Comparison of ENCODE assay signal across 8 cellular contexts in the genomic region with DNA sequence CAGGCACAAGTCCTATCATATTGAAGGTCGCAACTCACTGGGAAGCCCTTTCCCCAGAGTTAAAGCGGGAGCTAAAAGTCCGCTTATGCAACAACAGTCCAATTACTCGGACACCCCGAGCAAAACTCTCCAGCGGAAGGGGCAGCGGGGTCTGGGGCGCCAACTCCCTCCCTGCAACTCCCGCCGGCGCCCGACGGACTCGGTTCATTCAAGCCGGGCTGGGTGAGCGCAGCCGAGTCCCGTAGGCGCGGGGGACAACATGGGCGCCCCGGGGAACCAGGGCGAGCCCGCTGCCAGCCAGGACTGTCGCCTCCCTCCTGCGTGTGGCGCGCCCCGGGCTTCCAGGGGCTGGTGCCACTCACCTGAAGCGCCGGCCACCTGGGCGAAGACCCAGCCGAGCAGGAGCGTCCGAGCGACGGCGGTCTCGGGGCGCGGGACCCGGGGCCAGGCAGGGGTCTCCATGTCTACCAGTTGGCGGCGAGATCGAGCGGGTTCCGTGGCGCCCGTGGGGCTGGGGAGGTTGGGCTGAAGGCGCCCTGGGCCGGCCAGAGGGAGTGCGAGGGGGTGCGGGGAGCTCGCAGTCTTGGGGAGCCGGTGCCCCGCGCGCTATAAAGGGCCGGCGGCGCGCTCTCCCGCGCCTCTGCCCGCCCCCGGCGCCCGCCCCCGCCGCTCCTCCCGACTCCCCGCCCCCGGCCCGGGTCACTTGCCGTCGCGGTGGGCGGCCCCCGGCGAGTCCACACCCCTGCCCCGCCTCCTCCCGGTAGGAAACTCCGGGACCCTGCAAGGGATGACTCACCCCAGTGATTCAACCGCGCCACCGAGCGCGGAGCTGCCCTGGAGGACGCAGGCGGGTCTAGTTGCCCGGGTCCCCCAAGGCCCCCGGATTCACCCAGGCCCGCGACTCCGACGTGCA. TPM values are rescaled to one million over a fixed set of nuclear protein-coding genes. Genes with fewer than 3 reads are reported as not detected.
DNase-seq lines count a peak whose midpoint lies in the region; ATAC-seq and TF ChIP-seq lines count a peak whose summit lies in the region.

TSS of gene F3 (minus strand) at position 585 of the 913 bp plus-strand sequence. CDS start at position 462, 123 bp downstream.

- H3K4me1 Mint-ChIP-seq in activated naive CD4-positive, alpha-beta T cell treated with anti-CD3 and anti-CD28 coated beads, Interleukin-2, amount 50 U/mL, for 24 hours: peaks cover 22% of the 10 kb centered on the region

- H3K9me3 Mint-ChIP-seq in activated naive CD4-positive, alpha-beta T cell treated with anti-CD3 and anti-CD28 coated beads, Interleukin-2, amount 50 U/mL, for 24 hours: no peaks in the 10 kb centered on the region

- peaks cover 38% of the 10 kb centered on the region for H3K4me1 ChIP-seq in RWPE2 (ENCODE audit: insufficient read depth, poor library complexity, severe bottlenecking)

- no peaks in the 10 kb centered on the region for H3K27me3 ChIP-seq in RWPE2 (ENCODE audit: insufficient read depth, poor library complexity, severe bottlenecking)

- H3K27ac ChIP-seq in RWPE2 (ENCODE audit: poor library complexity, severe bottlenecking) (peak within 1 kb of the TSS; percentile 99), temporal lobe (ENCODE audit: low read depth, low read length) (peak within 1 kb of the TSS; percentile 40)

- no peaks in the 10 kb centered on the region for H3K9me3 ChIP-seq in RWPE2 (ENCODE audit: severe bottlenecking)

- peak; percentile 11 to 91 (median 58) for DNase-seq in C1 segment of cervical spinal cord (lab: John Stamatoyannopoulos, UW)
- peak; percentile 91 for DNase-seq in HK-2 (ENCODE audit: unreplicated experiment)
- peak; percentile 97 for DNase-seq in RWPE2 (ENCODE audit: low spot score)
- DNase-seq in glomerular visceral epithelial cell (ENCODE audit: extremely low spot score): peak; percentile 89
- DNase-seq in omental fat pad (ENCODE audit: low spot score): peak; percentile 77

- ATAC-seq in GM19395 (IDR thresholded peaks at IDR 0.05; ENCODE audit: unreplicated experiment): peak; percentile 82
- ATAC-seq in RWPE2 (ENCODE audit: low read depth): peak; percentile 54
- ATAC-seq in omental fat pad (ENCODE audit: low FRiP score): peak; percentile 94

- no peaks in the 10 kb centered on the region for H3K36me3 Mint-ChIP-seq in activated naive CD4-positive, alpha-beta T cell treated with anti-CD3 and anti-CD28 coated beads, Interleukin-2, amount 50 U/mL, for 24 hours

- peaks cover 53% of the 10 kb centered on the region for H3K27me3 Mint-ChIP-seq in activated naive CD4-positive, alpha-beta T cell treated with anti-CD3 and anti-CD28 coated beads, Interleukin-2, amount 50 U/mL, for 24 hours

- H3K27ac Mint-ChIP-seq in activated naive CD4-positive, alpha-beta T cell treated with anti-CD3 and anti-CD28 coated beads, Interleukin-2, amount 50 U/mL, for 24 hours: no peak within 1 kb of the TSS

- peak; percentile 30 for TF ChIP-seq CTCF in RWPE2 (IDR thresholded peaks at IDR 0.05; ENCODE audit: poor library complexity, severe bottlenecking)
- no peak for TF ChIP-seq CTCF in omental fat pad (IDR thresholded peaks at IDR 0.05)

- H3K4me3 ChIP-seq in RWPE2 (ENCODE audit: severe bottlenecking): peak within 1 kb of the TSS; percentile 90

- H3K4me3 Mint-ChIP-seq in activated naive CD4-positive, alpha-beta T cell treated with anti-CD3 and anti-CD28 coated beads, Interleukin-2, amount 50 U/mL, for 24 hours: peak within 1 kb of the TSS; percentile 83

- peaks cover 68% of the 10 kb centered on the region for H3K36me3 ChIP-seq in RWPE2 (ENCODE audit: low read depth)

RNA-seq across cellular contexts. Expression of gene F3, which starts in this region (rescaled TPM):
- 100 to 1,000 TPM in 3 of 4 donors, 10 to 100 TPM in 1; 91.0 to 244 (median 186) TPM for total RNA-seq in omental fat pad
- total RNA-seq in temporal lobe: 31.2 TPM

Comparison
In these comparisons a context has a peak if more than half of its experiments do, and no peak if none do; other contexts are left out.
1. Peak in every context shown above with its lines: DNase-seq, ATAC-seq, H3K4me3 ChIP-seq and H3K27ac ChIP-seq.